8 cellular contexts compared by ENCODE assay signal in genomic region chr19:1407662-1408299, GRCh38.
DNase-seq lines count a peak whose midpoint lies in the region; ATAC-seq and TF ChIP-seq lines count a peak whose summit lies in the region.

No MANE protein-coding gene starts in this region.

- peak; percentile 24 for ATAC-seq in HG02938 (IDR thresholded peaks at IDR 0.05; ENCODE audit: unreplicated experiment)

- H3K4me3 ChIP-seq in neuron (ENCODE audit: low read length) = peak overlapping the region; percentile 78

- H3K27me3 ChIP-seq in neuron (ENCODE audit: insufficient read depth, low read length) = no peaks in the 10 kb centered on the region

- peak; percentile 13 for TF ChIP-seq POLR2A in GM18526 (IDR thresholded peaks at IDR 0.05; ENCODE audit: extremely low read depth, insufficient read length)

- no peaks in the 10 kb centered on the region for H3K9me3 ChIP-seq in neuron (ENCODE audit: low read length)

- peak in 4 of 5 experiments; percentile 21 to 44 (median 29) for DNase-seq in T-helper 2 cell
- DNase-seq in effector CD4-positive, alpha-beta T cell = peak; percentile 36
- DNase-seq in NCI-H2107 (lab: John Stamatoyannopoulos, UW) = no peak
- no peak for DNase-seq in UCSD-AML1 (lab: John Stamatoyannopoulos, UW; ENCODE audit: unreplicated experiment)
- DNase-seq in NCI-H526 treated with DMSO at 0.1 percent for 48 hours (lab: John Stamatoyannopoulos, UW) = no peak

- no peak overlapping the region for H2AFZ ChIP-seq in neuron (ENCODE audit: low read depth, low read length)

- H3K4me1 ChIP-seq in neuron (ENCODE audit: insufficient read depth, low read length) = peaks cover 40% of the 10 kb centered on the region

- peaks cover 15% of the 10 kb centered on the region for H3K36me3 ChIP-seq in neuron (ENCODE audit: insufficient read depth, low read length)

Comparison
In these comparisons a context has a peak if more than half of its experiments do, and no peak if none do; other contexts are left out.
1. DNase-seq: peak in T-helper 2 cell (4 of 5) and effector CD4-positive, alpha-beta T cell (single experiment); none in NCI-H2107 (single experiment), UCSD-AML1 (single experiment) and NCI-H526 treated with DMSO at 0.1 percent for 48 hours (single experiment).